ENCODE assay signal across 15 cellular contexts in genomic region chr5:38509185-38509584, GRCh38.
DNase-seq lines count a peak whose midpoint lies in the region; TF ChIP-seq lines count a peak whose summit lies in the region.
"Had no signal": no experiment of that assay in that cellular context is flagged by ENCODE, and none has a peak within 500 bp of the region (broad histone marks: within the 10 kb centered on the region; RNA-seq: fewer than 3 reads in every experiment).

No MANE protein-coding gene starts in this region.

- in situ Hi-C loops in astrocyte of the cerebellum (cut with HindIII; ENCODE audit: low sequenced_read_pairs) = no loop called here

- TF ChIP-seq CTCF in astrocyte of the cerebellum (IDR thresholded peaks at IDR 0.05; ENCODE audit: low read depth, low read length, missing control alignments) = no peak

- no peak overlapping the region for H3K4me3 ChIP-seq in astrocyte of the cerebellum (ENCODE audit: low read depth, low read length)
- H3K4me3 ChIP-seq: gastroesophageal sphincter had no signal

- DNase-seq in AG08395 (ENCODE audit: low spot score) (peak; percentile 51), HS-5 (ENCODE audit: low read depth) (peak; percentile 85), astrocyte of the cerebellum (ENCODE audit: low read depth) (peak; percentile 35), iris pigment epithelial cell (ENCODE audit: low read depth) (peak; percentile 80), cortex of kidney (lab: John Stamatoyannopoulos, UW) (no peak), SW 1271 (lab: John Stamatoyannopoulos, UW) (no peak), NCI-H1436 treated with DMSO at 0.1 percent for 48 hours (lab: John Stamatoyannopoulos, UW) (no peak)
- DNase-seq in activated CD4-positive, alpha-beta T cell treated with anti-CD3 and anti-CD28 coated beads for 4 hours = no peak
- DNase-seq: C1 segment of cervical spinal cord; GDM1; kidney; NCI-H524 treated with DMSO at 0.1 percent for 48 hours; stimulated activated CD4-positive, alpha-beta T cell treated with anti-CD3 and anti-CD28 coated beads, Interleukin-4, amount 100 ng/mL, for 4 hours; stimulated activated naive CD4-positive, alpha-beta T cell had no signal

Comparison
In these comparisons a context has a peak if more than half of its experiments do, and no peak if none do; other contexts are left out.
1. DNase-seq: peak in AG08395 (single experiment), HS-5 (single experiment), astrocyte of the cerebellum (single experiment) and iris pigment epithelial cell (single experiment); none in cortex of kidney (single experiment), activated CD4-positive, alpha-beta T cell treated with anti-CD3 and anti-CD28 coated beads for 4 hours (0 of 2), SW 1271 (0 of 2) and NCI-H1436 treated with DMSO at 0.1 percent for 48 hours (single experiment).